ENCODE assay signal across 22 cellular contexts in genomic region chr14:20792561-20792960, GRCh38. TPM values are rescaled to one million over a fixed set of nuclear protein-coding genes. Genes with fewer than 3 reads are reported as not detected.
"Had no signal": no experiment of that assay in that cellular context is flagged by ENCODE, and none has a peak within 500 bp of the region (broad histone marks: within the 10 kb centered on the region; RNA-seq: fewer than 3 reads in every experiment).

No MANE protein-coding gene starts in this region.

RNA-seq across cellular contexts. Expression of gene RNASE1, which starts 10.1 kb away (rescaled TPM):
- total RNA-seq: natural killer cell treated with Interleukin-12 subunit alpha and Interleukin-12 subunit beta and Interleukin-15 and Interleukin-18, amount 100 ng/mL, for 72 hours; osteocyte had no signal
- polyA plus RNA-seq: naive thymus-derived CD8-positive, alpha-beta T cell had no signal

RNA-seq across cellular contexts. Expression of gene RNASE6, which starts 11.5 kb away (rescaled TPM):
- total RNA-seq: osteocyte had no signal
- polyA plus RNA-seq: smooth muscle cell had no signal

RNA-seq across cellular contexts. Expression of gene EDDM3B, which starts 24.4 kb away (rescaled TPM):
- total RNA-seq: naive thymus-derived CD8-positive, alpha-beta T cell; natural killer cell treated with Interleukin-12 subunit alpha and Interleukin-12 subunit beta and Interleukin-15 and Interleukin-18, amount 100 ng/mL, for 72 hours; neural crest cell; omental fat pad; osteocyte; pancreas; posterior vena cava; prostate gland; pulmonary artery endothelial cell; right atrium auricular region; sciatic nerve; smooth muscle cell; spleen; stomach; subcutaneous adipose tissue; temporal lobe; thoracic aorta; thyroid gland; tibial nerve; upper lobe of left lung; ureter; vagina had no signal
- polyA plus RNA-seq: naive thymus-derived CD8-positive, alpha-beta T cell; pancreas; smooth muscle cell; spleen; stomach had no signal

RNA-seq across cellular contexts. Expression of gene EDDM3A, which starts 46.9 kb away (rescaled TPM):
- total RNA-seq: naive thymus-derived CD8-positive, alpha-beta T cell; natural killer cell treated with Interleukin-12 subunit alpha and Interleukin-12 subunit beta and Interleukin-15 and Interleukin-18, amount 100 ng/mL, for 72 hours; neural crest cell; omental fat pad; osteocyte; pancreas; posterior vena cava; prostate gland; pulmonary artery endothelial cell; right atrium auricular region; sciatic nerve; smooth muscle cell; spleen; stomach; subcutaneous adipose tissue; temporal lobe; thoracic aorta; thyroid gland; tibial nerve; upper lobe of left lung; ureter; vagina had no signal
- polyA plus RNA-seq: naive thymus-derived CD8-positive, alpha-beta T cell; pancreas; smooth muscle cell had no signal
